1 cellular context compared by ENCODE assay signal in the genomic region with DNA sequence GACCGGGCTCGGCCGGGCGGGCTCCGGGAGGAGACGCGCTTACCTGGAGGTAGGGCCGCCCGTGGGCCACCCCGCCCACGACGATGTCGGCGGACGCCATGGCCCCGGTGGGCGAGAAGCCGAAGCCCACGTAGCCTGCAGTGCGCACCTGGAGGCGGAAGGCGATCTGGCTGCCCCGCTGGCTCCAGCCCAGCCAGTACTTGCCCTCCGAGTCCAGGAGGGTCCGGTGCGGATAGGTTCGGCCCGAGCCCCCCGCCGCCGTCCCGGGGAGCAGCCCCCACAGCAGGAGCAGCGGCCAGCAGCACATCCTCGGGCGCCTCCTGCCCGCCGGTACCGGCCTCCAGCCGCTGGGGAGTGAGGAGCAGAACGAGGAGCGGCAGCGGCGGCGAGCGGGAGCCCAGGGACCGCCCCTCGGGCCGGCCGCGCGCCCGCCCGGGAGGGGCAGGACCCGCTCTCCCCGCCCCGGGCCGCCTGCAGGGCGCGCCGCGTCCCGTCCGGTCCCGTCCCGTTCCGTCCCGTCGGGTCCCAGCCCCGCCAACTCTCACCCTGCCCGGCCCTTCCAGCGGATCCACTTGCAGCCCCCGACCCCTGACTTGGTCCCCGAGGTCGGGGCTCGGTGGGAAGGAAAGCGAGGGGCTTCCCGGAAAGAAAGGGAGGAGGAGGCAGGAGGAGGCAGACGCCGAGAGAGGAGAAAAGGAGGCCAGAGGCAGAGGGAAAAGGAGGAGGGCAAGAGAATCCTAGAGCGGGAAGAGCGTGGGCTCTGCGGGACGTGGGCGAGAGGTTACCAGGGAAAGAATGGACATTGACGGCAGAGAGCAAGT.
A peak's percentile ranks its signal among the peaks of the same experiment; 100 is the strongest.
TF ChIP-seq lines count a peak whose summit lies in the region.

A gene (minus strand): TSS at position 356 of the 821 bp plus-strand sequence. CDS start 49 bp downstream, at position 307.

TF ChIP-seq in HepG2, 621 proteins besides CTCF, POLR2A, EP300 and RAD21 (continued from another document):
- TF ChIP-seq, protein P1, sequence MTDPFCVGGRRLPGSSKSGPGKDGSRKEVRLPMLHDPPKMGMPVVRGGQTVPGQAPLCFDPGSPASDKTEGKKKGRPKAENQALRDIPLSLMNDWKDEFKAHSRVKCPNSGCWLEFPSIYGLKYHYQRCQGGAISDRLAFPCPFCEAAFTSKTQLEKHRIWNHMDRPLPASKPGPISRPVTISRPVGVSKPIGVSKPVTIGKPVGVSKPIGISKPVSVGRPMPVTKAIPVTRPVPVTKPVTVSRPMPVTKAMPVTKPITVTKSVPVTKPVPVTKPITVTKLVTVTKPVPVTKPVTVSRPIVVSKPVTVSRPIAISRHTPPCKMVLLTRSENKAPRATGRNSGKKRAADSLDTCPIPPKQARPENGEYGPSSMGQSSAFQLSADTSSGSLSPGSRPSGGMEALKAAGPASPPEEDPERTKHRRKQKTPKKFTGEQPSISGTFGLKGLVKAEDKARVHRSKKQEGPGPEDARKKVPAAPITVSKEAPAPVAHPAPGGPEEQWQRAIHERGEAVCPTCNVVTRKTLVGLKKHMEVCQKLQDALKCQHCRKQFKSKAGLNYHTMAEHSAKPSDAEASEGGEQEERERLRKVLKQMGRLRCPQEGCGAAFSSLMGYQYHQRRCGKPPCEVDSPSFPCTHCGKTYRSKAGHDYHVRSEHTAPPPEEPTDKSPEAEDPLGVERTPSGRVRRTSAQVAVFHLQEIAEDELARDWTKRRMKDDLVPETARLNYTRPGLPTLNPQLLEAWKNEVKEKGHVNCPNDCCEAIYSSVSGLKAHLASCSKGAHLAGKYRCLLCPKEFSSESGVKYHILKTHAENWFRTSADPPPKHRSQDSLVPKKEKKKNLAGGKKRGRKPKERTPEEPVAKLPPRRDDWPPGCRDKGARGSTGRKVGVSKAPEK (CRISPR knock-in tag; IDR thresholded peaks at IDR 0.05; ENCODE audit: borderline replicate concordance), result peak; percentile 17; the same call in 1 of the 2 replicates
- no peak for TF ChIP-seq ZNF607 (CRISPR knock-in tag; IDR thresholded peaks at IDR 0.05; ENCODE audit: borderline replicate concordance)
